In genomic region chr3:122513386-122514122, GRCh38 we compare ENCODE assay signal across 8 cellular contexts. TPM values are rescaled to one million over a fixed set of nuclear protein-coding genes. Genes with fewer than 3 reads are reported as not detected.
A peak's percentile ranks its signal among the peaks of the same experiment; 100 is the strongest.
DNase-seq lines count a peak whose midpoint lies in the region; ATAC-seq and TF ChIP-seq lines count a peak whose summit lies in the region.

No MANE protein-coding gene starts in this region.

- no peak for TF ChIP-seq CTCF in fibroblast of villous mesenchyme (IDR thresholded peaks at IDR 0.05; ENCODE audit: insufficient read depth, low read depth, low read length)

- peak; percentile 52 for DNase-seq in NCI-H2029 treated with DMSO at 0.1 percent for 48 hours (lab: John Stamatoyannopoulos, UW)
- DNase-seq in NCI-H2029 (lab: John Stamatoyannopoulos, UW): no peak
- DNase-seq in SJSA1 (ENCODE audit: low read depth in 1 of 2, low spot score in 2 of 2): peak in 1 of 2 experiments; percentile 48
- peak; percentile 47 for DNase-seq in fibroblast of villous mesenchyme (ENCODE audit: low read depth)
- no peak for DNase-seq in skeletal muscle cell (ENCODE audit: low read depth)
- DNase-seq in NCI-H1694 (lab: John Stamatoyannopoulos, UW): no peak

- ATAC-seq in GM21381 (IDR thresholded peaks at IDR 0.05; ENCODE audit: unreplicated experiment) (no peak), HG03469 (IDR thresholded peaks at IDR 0.05; ENCODE audit: unreplicated experiment) (no peak)

- H3K4me1 ChIP-seq in SJSA1 (replicated peaks): peaks cover 3% of the 10 kb centered on the region; the same call in 1 of the 2 replicates

- no peaks in the 10 kb centered on the region for H3K27me3 ChIP-seq in SJSA1 (replicated peaks)

- peak overlapping the region; percentile 90 for H3K27ac ChIP-seq in SJSA1

- H3K9me3 ChIP-seq in SJSA1 (replicated peaks): no peaks in the 10 kb centered on the region

- peak overlapping the region; percentile 87 for H3K4me3 ChIP-seq in SJSA1
- peak overlapping the region; percentile 78 for H3K4me3 ChIP-seq in fibroblast of villous mesenchyme (ENCODE audit: low read depth, low read length)
- peak overlapping the region; percentile 84 for H3K4me3 ChIP-seq in skeletal muscle cell (ENCODE audit: low read depth, low read length)

- peaks cover 16% of the 10 kb centered on the region for H3K36me3 ChIP-seq in SJSA1

RNA-seq across cellular contexts. Expression of gene KPNA1, which starts 1.2 kb away (rescaled TPM):
- total RNA-seq in SJSA1 (2014; rRNA removed; shearing (Covaris generic)): 25.0 and 47.1 TPM in 2 replicates
- total RNA-seq in fibroblast of villous mesenchyme: 32.2 and 44.0 TPM in 2 replicates

RNA-seq across cellular contexts. Expression of gene PARP9, which starts 50.5 kb away (rescaled TPM):
- 7.3 and 8.3 TPM in 2 replicates for total RNA-seq in SJSA1 (2014; rRNA removed; shearing (Covaris generic))
- total RNA-seq in fibroblast of villous mesenchyme: 21.3 and 34.5 TPM in 2 replicates

RNA-seq across cellular contexts. Expression of gene DTX3L, which starts 50.6 kb away (rescaled TPM):
- total RNA-seq in SJSA1 (2014; rRNA removed; shearing (Covaris generic)): 7.2 and 10.9 TPM in 2 replicates
- total RNA-seq in fibroblast of villous mesenchyme: 25.1 and 36.7 TPM in 2 replicates

Comparison
In these comparisons a context has a peak if more than half of its experiments do, and no peak if none do; other contexts are left out.
1. DNase-seq: peak in NCI-H2029 treated with DMSO at 0.1 percent for 48 hours (single experiment) and fibroblast of villous mesenchyme (single experiment); none in NCI-H2029 (single experiment), skeletal muscle cell (single experiment) and NCI-H1694 (single experiment).
2. Peak in every context shown above with its lines, with median percentiles within 50 percentile points of each other: H3K4me3 ChIP-seq.